23 cellular contexts compared by ENCODE assay signal in genomic region chr5:105544300-105544699, GRCh38.
"Had no signal": no experiment of that assay in that cellular context is flagged by ENCODE, and none has a peak within 500 bp of the region (broad histone marks: within the 10 kb centered on the region; RNA-seq: fewer than 3 reads in every experiment).

No MANE protein-coding gene starts in this region.

- ATAC-seq: activated CD4-positive, CD25-positive, alpha-beta regulatory T cell treated with anti-CD3 and anti-CD28 coated beads, Interleukin-2, amount 50 U/mL, for 24 hours; activated naive CD4-positive, alpha-beta T cell treated with anti-CD3 and anti-CD28 coated beads, Interleukin-2, amount 50 U/mL, for 72 hours; activated T-helper 17 cell treated with anti-CD3 and anti-CD28 coated beads, Interleukin-2, amount 50 U/mL, for 72 hours; effector memory CD8-positive, alpha-beta T cell; esophagus mucosa; natural killer cell treated with Interleukin-12 subunit alpha and Interleukin-12 subunit beta and Interleukin-15 and Interleukin-18, amount 100 ng/mL, for 72 hours had no signal

- DNase-seq: activated CD8-positive, alpha-beta memory T cell treated with anti-CD3 and anti-CD28 coated beads for 24 hours; activated CD8-positive, alpha-beta memory T cell treated with anti-CD3 and anti-CD28 coated beads, Interleukin-2, amount 50 U/mL, for 4 hours; activated T-cell treated with anti-CD3 and anti-CD28 coated beads, Interleukin-2, amount 50 U/mL, for 24 hours; aorta; brain microvascular endothelial cell; central memory CD4-positive, alpha-beta T cell; dorsolateral prefrontal cortex; effector memory CD8-positive, alpha-beta T cell; foreskin melanocyte; hippocampal formation; left ventricle myocardium inferior; retina; spleen; stimulated activated CD4-positive, alpha-beta T cell treated with anti-CD3 and anti-CD28 coated beads, Interleukin-4, amount 100 ng/mL, for 1 hour; stimulated activated naive CD4-positive, alpha-beta T cell treated with Interleukin-2 at 50 U/mL for 16 hours; upper lobe of left lung had no signal

- H3K27ac ChIP-seq: brain microvascular endothelial cell, dorsolateral prefrontal cortex, left ventricle myocardium inferior, spleen, thoracic aorta, upper lobe of left lung, VCaP had no signal
